23 cellular contexts compared by ENCODE assay signal in genomic region chr10:16811765-16812164, GRCh38.
"Had no signal": no experiment of that assay in that cellular context is flagged by ENCODE, and none has a peak within 500 bp of the region (broad histone marks: within the 10 kb centered on the region; RNA-seq: fewer than 3 reads in every experiment).

No MANE protein-coding gene starts in this region.

- H3K27ac ChIP-seq: adrenal gland, ascending aorta, epithelial cell of prostate, left lung, thoracic aorta, vagina had no signal

- H3K4me3 ChIP-seq: adrenal gland, ascending aorta, left lung, thoracic aorta, vagina had no signal

- H3K36me3 ChIP-seq: adrenal gland, left lung, thoracic aorta, vagina had no signal

- H3K36me3 Mint-ChIP-seq: type B pancreatic cell had no signal

- DNase-seq: activated CD4-positive, alpha-beta T cell treated with anti-CD3 and anti-CD28 coated beads, Interleukin-2, amount 10 ng/mL, durations not matched to agents 7 days and 5 days; activated CD4-positive, CD25-positive, alpha-beta regulatory T cell treated with anti-CD3 and anti-CD28 coated beads, Interleukin-2, amount 50 U/mL, for 72 hours; activated CD8-positive, alpha-beta T cell treated with anti-CD3 and anti-CD28 coated beads for 36 hours; activated T-cell treated with anti-CD3 and anti-CD28 coated beads, Interleukin-2, amount 50 U/mL, for 1 hour; adrenal gland; cortex of kidney; endodermal cell; immature natural killer cell; left lung; occipital lobe; posterior cingulate gyrus; small intestine; stimulated activated CD4-positive, alpha-beta T cell treated with anti-CD3 and anti-CD28 coated beads, Interleukin-2, amount 100 ng/mL, for 24 hours had no signal

- FAIRE-seq: small intestine had no signal

- H3K27me3 Mint-ChIP-seq: activated CD4-positive, alpha-beta T cell treated with anti-CD3 and anti-CD28 coated beads, Interleukin-2, amount 10 ng/mL, durations not matched to agents 7 days and 5 days; activated CD8-positive, alpha-beta T cell treated with anti-CD3 and anti-CD28 coated beads for 36 hours; activated naive CD8-positive, alpha-beta T cell; memory B cell; stimulated activated memory B cell treated with anti-CD40 and anti-IgM and Interleukin-4, amounts not matched to agents 10 μg/mL and 1 μg/mL and 100 μg/mL, for 72 hours; type B pancreatic cell had no signal

- H3K27me3 ChIP-seq: adrenal gland, ascending aorta, left lung, vagina had no signal

- H3K27ac Mint-ChIP-seq: activated CD4-positive, alpha-beta T cell treated with anti-CD3 and anti-CD28 coated beads, Interleukin-2, amount 10 ng/mL, durations not matched to agents 7 days and 5 days; activated CD8-positive, alpha-beta T cell treated with anti-CD3 and anti-CD28 coated beads for 36 hours; activated naive CD8-positive, alpha-beta T cell; endodermal cell; immature natural killer cell; memory B cell; nephron; stimulated activated memory B cell treated with anti-CD40 and anti-IgM and Interleukin-4, amounts not matched to agents 10 μg/mL and 1 μg/mL and 100 μg/mL, for 72 hours; type B pancreatic cell had no signal

- ATAC-seq: activated CD8-positive, alpha-beta T cell treated with anti-CD3 and anti-CD28 coated beads for 36 hours; left lung; sciatic nerve; stimulated activated memory B cell treated with anti-CD40 and anti-IgM and Interleukin-4, amounts not matched to agents 10 μg/mL and 1 μg/mL and 100 μg/mL, for 72 hours had no signal

- H3K9me3 Mint-ChIP-seq: activated CD4-positive, alpha-beta T cell treated with anti-CD3 and anti-CD28 coated beads, Interleukin-2, amount 10 ng/mL, durations not matched to agents 7 days and 5 days; activated CD8-positive, alpha-beta T cell treated with anti-CD3 and anti-CD28 coated beads for 36 hours; endodermal cell; immature natural killer cell; memory B cell; nephron; stimulated activated memory B cell treated with anti-CD40 and anti-IgM and Interleukin-4, amounts not matched to agents 10 μg/mL and 1 μg/mL and 100 μg/mL, for 72 hours; type B pancreatic cell had no signal

- H3K9me3 ChIP-seq: adrenal gland, ascending aorta, left lung, thoracic aorta, vagina had no signal

- H3K4me3 Mint-ChIP-seq: activated CD4-positive, alpha-beta T cell treated with anti-CD3 and anti-CD28 coated beads, Interleukin-2, amount 10 ng/mL, durations not matched to agents 7 days and 5 days; activated CD8-positive, alpha-beta T cell treated with anti-CD3 and anti-CD28 coated beads for 36 hours; activated naive CD8-positive, alpha-beta T cell; endodermal cell; immature natural killer cell; memory B cell; stimulated activated memory B cell treated with anti-CD40 and anti-IgM and Interleukin-4, amounts not matched to agents 10 μg/mL and 1 μg/mL and 100 μg/mL, for 72 hours; type B pancreatic cell had no signal
